Comparison of ENCODE assay signal across 1 cellular context in the genomic region with DNA sequence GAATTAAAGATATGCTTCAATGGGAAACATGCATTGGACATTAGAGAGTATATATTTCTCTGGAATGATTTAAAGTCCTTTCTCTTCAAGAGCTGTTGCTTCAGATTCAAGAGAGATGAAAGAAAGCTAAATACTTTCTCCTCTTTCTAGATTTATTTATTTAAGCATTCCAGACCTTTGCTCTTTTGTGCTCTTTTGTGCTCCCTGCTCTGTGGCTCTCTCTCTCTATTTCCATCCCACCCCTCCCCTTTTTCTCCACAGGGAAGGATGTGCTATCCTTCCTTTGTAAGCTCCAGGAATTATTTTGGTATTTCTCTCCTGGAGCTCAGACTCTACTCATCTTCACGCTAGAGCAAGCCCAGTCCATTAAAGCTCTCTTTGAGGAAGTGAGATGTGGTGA.
TF ChIP-seq lines count a peak whose summit lies in the region.

No MANE protein-coding gene starts in this region.

TF ChIP-seq in HepG2, 621 proteins besides CTCF, POLR2A, EP300 and RAD21 (continued from another document):
- TF ChIP-seq, protein P1, sequence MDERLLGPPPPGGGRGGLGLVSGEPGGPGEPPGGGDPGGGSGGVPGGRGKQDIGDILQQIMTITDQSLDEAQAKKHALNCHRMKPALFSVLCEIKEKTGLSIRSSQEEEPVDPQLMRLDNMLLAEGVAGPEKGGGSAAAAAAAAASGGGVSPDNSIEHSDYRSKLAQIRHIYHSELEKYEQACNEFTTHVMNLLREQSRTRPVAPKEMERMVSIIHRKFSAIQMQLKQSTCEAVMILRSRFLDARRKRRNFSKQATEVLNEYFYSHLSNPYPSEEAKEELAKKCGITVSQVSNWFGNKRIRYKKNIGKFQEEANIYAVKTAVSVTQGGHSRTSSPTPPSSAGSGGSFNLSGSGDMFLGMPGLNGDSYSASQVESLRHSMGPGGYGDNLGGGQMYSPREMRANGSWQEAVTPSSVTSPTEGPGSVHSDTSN (CRISPR knock-in tag; IDR thresholded peaks at IDR 0.05) = no peak
- TF ChIP-seq, protein P2, sequence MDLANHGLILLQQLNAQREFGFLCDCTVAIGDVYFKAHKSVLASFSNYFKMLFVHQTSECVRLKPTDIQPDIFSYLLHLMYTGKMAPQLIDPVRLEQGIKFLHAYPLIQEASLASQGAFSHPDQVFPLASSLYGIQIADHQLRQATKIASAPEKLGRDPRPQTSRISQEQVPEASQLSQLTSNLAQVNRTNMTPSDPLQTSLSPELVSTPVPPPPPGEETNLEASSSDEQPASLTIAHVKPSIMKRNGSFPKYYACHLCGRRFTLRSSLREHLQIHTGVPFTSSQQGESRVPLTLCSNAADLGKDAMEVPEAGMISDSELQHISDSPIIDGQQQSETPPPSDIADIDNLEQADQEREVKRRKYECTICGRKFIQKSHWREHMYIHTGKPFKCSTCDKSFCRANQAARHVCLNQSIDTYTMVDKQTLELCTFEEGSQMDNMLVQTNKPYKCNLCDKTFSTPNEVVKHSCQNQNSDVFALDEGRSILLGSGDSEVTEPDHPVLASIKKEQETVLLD (CRISPR knock-in tag; IDR thresholded peaks at IDR 0.05; ENCODE audit: low read depth) = no peak
- TF ChIP-seq U2AF1 (optimal IDR thresholded peaks at IDR 0.05; ENCODE audit: low read depth, low read length) (no peak), ATF1 (CRISPR knock-in tag; IDR thresholded peaks at IDR 0.05) (no peak), RELA (CRISPR knock-in tag; IDR thresholded peaks at IDR 0.05) (no peak), SALL1 (CRISPR knock-in tag; IDR thresholded peaks at IDR 0.05) (no peak; the same call in 1 of the 2 replicates), RBM22 (optimal IDR thresholded peaks at IDR 0.05; ENCODE audit: low read length) (no peak), ZFP82 (CRISPR knock-in tag; IDR thresholded peaks at IDR 0.05; ENCODE audit: borderline replicate concordance) (no peak), ZSCAN21 (CRISPR knock-in tag; IDR thresholded peaks at IDR 0.05; ENCODE audit: borderline replicate concordance) (no peak), NFYC (CRISPR knock-in tag; IDR thresholded peaks at IDR 0.05) (no peak), TEAD3 (CRISPR knock-in tag; optimal IDR thresholded peaks at IDR 0.05; ENCODE audit: borderline replicate concordance) (peak; percentile 90), RFXAP (CRISPR knock-in tag; IDR thresholded peaks at IDR 0.05; ENCODE audit: borderline replicate concordance) (no peak), ZMAT3 (CRISPR knock-in tag; conservative IDR thresholded peaks at IDR 0.05) (no peak), SNAPC2 (CRISPR knock-in tag; IDR thresholded peaks at IDR 0.05) (no peak), SOX13 (IDR thresholded peaks at IDR 0.05) (peak; percentile 47; the same call in 1 of the 2 replicates), SOX13 (CRISPR knock-in tag; conservative IDR thresholded peaks at IDR 0.05 in 1 of 2, IDR thresholded peaks at IDR 0.05 in 1 of 2) (peak in 1 of 2 experiments; percentile 87; a peak in 2 of 4 replicates), MAFK (conservative IDR thresholded peaks at IDR 0.05 in 1 of 2, IDR thresholded peaks at IDR 0.05 in 1 of 2; ENCODE audit: low read length in 2 of 2) (no peak), REXO4 (CRISPR knock-in tag; IDR thresholded peaks at IDR 0.05; ENCODE audit: borderline replicate concordance) (no peak), ZNF343 (CRISPR knock-in tag; IDR thresholded peaks at IDR 0.05) (no peak), ZNF709 (CRISPR knock-in tag; IDR thresholded peaks at IDR 0.05) (no peak), CC2D1A (CRISPR knock-in tag; IDR thresholded peaks at IDR 0.05) (no peak), BCL6 (CRISPR knock-in tag; IDR thresholded peaks at IDR 0.05) (peak; percentile 54; the same call in 1 of the 2 replicates), POGZ (CRISPR knock-in tag; IDR thresholded peaks at IDR 0.05) (no peak), NR2F1 (CRISPR knock-in tag; IDR thresholded peaks at IDR 0.05) (peak in 1 of 2 experiments; percentile 38; a peak in 1 of 4 replicates), PRMT3 (CRISPR knock-in tag; IDR thresholded peaks at IDR 0.05; ENCODE audit: borderline replicate concordance, low read depth) (no peak), ZNF3 (CRISPR knock-in tag; IDR thresholded peaks at IDR 0.05) (no peak), ARID2 (CRISPR knock-in tag; IDR thresholded peaks at IDR 0.05; ENCODE audit: borderline replicate concordance) (no peak), SOX6 (IDR thresholded peaks at IDR 0.05) (no peak), SOX6 (CRISPR knock-in tag; IDR thresholded peaks at IDR 0.05) (peak; percentile 80), SRY (CRISPR knock-in tag; IDR thresholded peaks at IDR 0.05) (no peak), ZNF670 (CRISPR knock-in tag; IDR thresholded peaks at IDR 0.05; ENCODE audit: borderline replicate concordance) (no peak), KLF15 (CRISPR knock-in tag; IDR thresholded peaks at IDR 0.05; ENCODE audit: borderline replicate concordance) (no peak), JUND (CRISPR knock-in tag; IDR thresholded peaks at IDR 0.05) (no peak), HNF4A (CRISPR knock-in tag; IDR thresholded peaks at IDR 0.05) (peak; percentile 78), HMG20A (CRISPR knock-in tag; IDR thresholded peaks at IDR 0.05; ENCODE audit: borderline replicate concordance) (peak; percentile 42; the same call in 1 of the 2 replicates)
- TF ChIP-seq, protein P3, sequence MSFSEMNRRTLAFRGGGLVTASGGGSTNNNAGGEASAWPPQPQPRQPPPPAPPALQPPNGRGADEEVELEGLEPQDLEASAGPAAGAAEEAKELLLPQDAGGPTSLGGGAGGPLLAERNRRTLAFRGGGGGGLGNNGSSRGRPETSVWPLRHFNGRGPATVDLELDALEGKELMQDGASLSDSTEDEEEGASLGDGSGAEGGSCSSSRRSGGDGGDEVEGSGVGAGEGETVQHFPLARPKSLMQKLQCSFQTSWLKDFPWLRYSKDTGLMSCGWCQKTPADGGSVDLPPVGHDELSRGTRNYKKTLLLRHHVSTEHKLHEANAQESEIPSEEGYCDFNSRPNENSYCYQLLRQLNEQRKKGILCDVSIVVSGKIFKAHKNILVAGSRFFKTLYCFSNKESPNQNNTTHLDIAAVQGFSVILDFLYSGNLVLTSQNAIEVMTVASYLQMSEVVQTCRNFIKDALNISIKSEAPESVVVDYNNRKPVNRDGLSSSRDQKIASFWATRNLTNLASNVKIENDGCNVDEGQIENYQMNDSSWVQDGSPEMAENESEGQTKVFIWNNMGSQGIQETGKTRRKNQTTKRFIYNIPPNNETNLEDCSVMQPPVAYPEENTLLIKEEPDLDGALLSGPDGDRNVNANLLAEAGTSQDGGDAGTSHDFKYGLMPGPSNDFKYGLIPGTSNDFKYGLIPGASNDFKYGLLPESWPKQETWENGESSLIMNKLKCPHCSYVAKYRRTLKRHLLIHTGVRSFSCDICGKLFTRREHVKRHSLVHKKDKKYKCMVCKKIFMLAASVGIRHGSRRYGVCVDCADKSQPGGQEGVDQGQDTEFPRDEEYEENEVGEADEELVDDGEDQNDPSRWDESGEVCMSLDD (CRISPR knock-in tag; IDR thresholded peaks at IDR 0.05; ENCODE audit: borderline replicate concordance) = no peak
- TF ChIP-seq, protein P4, sequence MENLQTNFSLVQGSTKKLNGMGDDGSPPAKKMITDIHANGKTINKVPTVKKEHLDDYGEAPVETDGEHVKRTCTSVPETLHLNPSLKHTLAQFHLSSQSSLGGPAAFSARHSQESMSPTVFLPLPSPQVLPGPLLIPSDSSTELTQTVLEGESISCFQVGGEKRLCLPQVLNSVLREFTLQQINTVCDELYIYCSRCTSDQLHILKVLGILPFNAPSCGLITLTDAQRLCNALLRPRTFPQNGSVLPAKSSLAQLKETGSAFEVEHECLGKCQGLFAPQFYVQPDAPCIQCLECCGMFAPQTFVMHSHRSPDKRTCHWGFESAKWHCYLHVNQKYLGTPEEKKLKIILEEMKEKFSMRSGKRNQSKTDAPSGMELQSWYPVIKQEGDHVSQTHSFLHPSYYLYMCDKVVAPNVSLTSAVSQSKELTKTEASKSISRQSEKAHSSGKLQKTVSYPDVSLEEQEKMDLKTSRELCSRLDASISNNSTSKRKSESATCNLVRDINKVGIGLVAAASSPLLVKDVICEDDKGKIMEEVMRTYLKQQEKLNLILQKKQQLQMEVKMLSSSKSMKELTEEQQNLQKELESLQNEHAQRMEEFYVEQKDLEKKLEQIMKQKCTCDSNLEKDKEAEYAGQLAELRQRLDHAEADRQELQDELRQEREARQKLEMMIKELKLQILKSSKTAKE (CRISPR knock-in tag; IDR thresholded peaks at IDR 0.05; ENCODE audit: borderline replicate concordance) = no peak
- TF ChIP-seq, protein P5, sequence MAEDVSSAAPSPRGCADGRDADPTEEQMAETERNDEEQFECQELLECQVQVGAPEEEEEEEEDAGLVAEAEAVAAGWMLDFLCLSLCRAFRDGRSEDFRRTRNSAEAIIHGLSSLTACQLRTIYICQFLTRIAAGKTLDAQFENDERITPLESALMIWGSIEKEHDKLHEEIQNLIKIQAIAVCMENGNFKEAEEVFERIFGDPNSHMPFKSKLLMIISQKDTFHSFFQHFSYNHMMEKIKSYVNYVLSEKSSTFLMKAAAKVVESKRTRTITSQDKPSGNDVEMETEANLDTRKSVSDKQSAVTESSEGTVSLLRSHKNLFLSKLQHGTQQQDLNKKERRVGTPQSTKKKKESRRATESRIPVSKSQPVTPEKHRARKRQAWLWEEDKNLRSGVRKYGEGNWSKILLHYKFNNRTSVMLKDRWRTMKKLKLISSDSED (CRISPR knock-in tag; IDR thresholded peaks at IDR 0.05) = no peak
- TF ChIP-seq, protein P6, sequence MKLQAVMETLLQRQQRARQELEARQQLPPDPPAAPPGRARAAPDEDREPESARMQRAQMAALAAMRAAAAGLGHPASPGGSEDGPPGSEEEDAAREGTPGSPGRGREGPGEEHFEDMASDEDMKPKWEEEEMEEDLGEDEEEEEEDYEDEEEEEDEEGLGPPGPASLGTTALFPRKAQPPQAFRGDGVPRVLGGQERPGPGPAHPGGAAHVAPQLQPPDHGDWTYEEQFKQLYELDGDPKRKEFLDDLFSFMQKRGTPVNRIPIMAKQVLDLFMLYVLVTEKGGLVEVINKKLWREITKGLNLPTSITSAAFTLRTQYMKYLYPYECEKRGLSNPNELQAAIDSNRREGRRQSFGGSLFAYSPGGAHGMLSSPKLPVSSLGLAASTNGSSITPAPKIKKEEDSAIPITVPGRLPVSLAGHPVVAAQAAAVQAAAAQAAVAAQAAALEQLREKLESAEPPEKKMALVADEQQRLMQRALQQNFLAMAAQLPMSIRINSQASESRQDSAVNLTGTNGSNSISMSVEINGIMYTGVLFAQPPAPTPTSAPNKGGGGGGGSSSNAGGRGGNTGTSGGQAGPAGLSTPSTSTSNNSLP (IDR thresholded peaks at IDR 0.05; ENCODE audit: low read depth, low read length) = peak; percentile 73
- TF ChIP-seq, protein P7, sequence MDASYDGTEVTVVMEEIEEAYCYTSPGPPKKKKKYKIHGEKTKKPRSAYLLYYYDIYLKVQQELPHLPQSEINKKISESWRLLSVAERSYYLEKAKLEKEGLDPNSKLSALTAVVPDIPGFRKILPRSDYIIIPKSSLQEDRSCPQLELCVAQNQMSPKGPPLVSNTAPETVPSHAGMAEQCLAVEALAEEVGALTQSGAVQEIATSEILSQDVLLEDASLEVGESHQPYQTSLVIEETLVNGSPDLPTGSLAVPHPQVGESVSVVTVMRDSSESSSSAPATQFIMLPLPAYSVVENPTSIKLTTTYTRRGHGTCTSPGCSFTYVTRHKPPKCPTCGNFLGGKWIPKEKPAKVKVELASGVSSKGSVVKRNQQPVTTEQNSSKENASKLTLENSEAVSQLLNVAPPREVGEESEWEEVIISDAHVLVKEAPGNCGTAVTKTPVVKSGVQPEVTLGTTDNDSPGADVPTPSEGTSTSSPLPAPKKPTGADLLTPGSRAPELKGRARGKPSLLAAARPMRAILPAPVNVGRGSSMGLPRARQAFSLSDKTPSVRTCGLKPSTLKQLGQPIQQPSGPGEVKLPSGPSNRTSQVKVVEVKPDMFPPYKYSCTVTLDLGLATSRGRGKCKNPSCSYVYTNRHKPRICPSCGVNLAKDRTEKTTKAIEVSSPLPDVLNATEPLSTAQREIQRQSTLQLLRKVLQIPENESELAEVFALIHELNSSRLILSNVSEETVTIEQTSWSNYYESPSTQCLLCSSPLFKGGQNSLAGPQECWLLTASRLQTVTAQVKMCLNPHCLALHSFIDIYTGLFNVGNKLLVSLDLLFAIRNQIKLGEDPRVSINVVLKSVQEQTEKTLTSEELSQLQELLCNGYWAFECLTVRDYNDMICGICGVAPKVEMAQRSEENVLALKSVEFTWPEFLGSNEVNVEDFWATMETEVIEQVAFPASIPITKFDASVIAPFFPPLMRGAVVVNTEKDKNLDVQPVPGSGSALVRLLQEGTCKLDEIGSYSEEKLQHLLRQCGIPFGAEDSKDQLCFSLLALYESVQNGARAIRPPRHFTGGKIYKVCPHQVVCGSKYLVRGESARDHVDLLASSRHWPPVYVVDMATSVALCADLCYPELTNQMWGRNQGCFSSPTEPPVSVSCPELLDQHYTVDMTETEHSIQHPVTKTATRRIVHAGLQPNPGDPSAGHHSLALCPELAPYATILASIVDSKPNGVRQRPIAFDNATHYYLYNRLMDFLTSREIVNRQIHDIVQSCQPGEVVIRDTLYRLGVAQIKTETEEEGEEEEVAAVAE (CRISPR knock-in tag; IDR thresholded peaks at IDR 0.05; ENCODE audit: borderline replicate concordance) = no peak
